ENCODE assay signal across 1 cellular context in the genomic region with DNA sequence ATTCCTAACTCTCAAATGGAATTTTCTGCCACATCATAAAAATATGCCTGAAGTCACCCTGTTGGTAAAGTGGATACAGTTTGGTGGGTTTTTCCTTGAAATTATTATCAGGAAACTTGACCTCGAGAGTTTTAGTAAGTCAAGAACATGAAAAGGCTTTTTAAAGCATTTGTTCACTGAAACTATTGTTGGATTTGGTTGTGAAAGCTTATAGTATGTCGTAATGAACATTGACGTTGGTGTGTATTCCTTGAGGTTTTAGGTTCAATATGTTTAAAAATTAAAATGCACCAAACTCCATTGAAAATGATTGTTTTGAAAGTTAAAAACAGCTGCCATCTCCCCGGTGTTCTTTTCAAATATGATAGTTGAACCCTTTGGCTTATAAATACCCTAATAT.
TF ChIP-seq lines count a peak whose summit lies in the region.

No MANE protein-coding gene starts in this region.

TF ChIP-seq in IMR-90, 13 proteins besides CTCF, POLR2A, EP300 and RAD21:
- TF ChIP-seq MAFK (IDR thresholded peaks at IDR 0.05; ENCODE audit: low read depth, low read length) (no peak), CEBPB (IDR thresholded peaks at IDR 0.05; ENCODE audit: low read depth, low read length) (peak; percentile 78)
